Comparison of ENCODE assay signal across 20 cellular contexts in genomic region chr4:40280586-40280985, GRCh38. TPM values are rescaled to one million over a fixed set of nuclear protein-coding genes. Genes with fewer than 3 reads are reported as not detected.
DNase-seq lines count a peak whose midpoint lies in the region; ATAC-seq, FAIRE-seq and TF ChIP-seq lines count a peak whose summit lies in the region.
"Had no signal": no experiment of that assay in that cellular context is flagged by ENCODE, and none has a peak within 500 bp of the region (broad histone marks: within the 10 kb centered on the region; RNA-seq: fewer than 3 reads in every experiment).

No MANE protein-coding gene starts in this region.

- CTCF ChIA-PET in activated CD8-positive, alpha-beta memory T cell treated with anti-CD3 and anti-CD28 coated beads, Interleukin-2, amount 10 ng/mL, durations not matched to agents 7 days and 5 days (lab: Charles Lee) = interaction anchor here (0.5 to 1.6 kb wide), 3 partner anchors 15 to 27 kb away, joined by 3 to 5 read pairs (median 4); no protein-coding TSS in a partner anchor

- H3K36me3 Mint-ChIP-seq in activated CD8-positive, alpha-beta memory T cell treated with anti-CD3 and anti-CD28 coated beads, Interleukin-2, amount 10 ng/mL, durations not matched to agents 7 days and 5 days = peaks cover 15% of the 10 kb centered on the region
- peaks cover 12% of the 10 kb centered on the region for H3K36me3 Mint-ChIP-seq in activated naive CD8-positive, alpha-beta T cell
- H3K36me3 Mint-ChIP-seq: IgD-negative memory B cell had no signal

- no peak for FAIRE-seq in GM12891 (lab: Jason Lieb, UNC)
- FAIRE-seq: astrocyte had no signal

- DNase-seq in activated CD8-positive, alpha-beta memory T cell treated with anti-CD3 and anti-CD28 coated beads, Interleukin-2, amount 10 ng/mL, durations not matched to agents 7 days and 5 days = peak; percentile 56
- DNase-seq in activated CD8-positive, alpha-beta memory T cell treated with anti-CD3 and anti-CD28 coated beads for 24 hours = no peak
- DNase-seq in NB4 (ENCODE audit: low read depth) (peak; percentile 27), GM12891 (ENCODE audit: insufficient read length, low spot score) (no peak), H4 (ENCODE audit: low spot score) (no peak)
- peak; percentile 37 for DNase-seq in stimulated activated CD8-positive, alpha-beta memory T cell treated with anti-CD3 and anti-CD28 coated beads, Interleukin-4, amount 100 ng/mL, for 24 hours (ENCODE audit: low read depth)
- DNase-seq: foreskin keratinocyte, mucosa of descending colon, MV-4-11, NCI-H2081 treated with DMSO at 0.1 percent for 48 hours, NCI-H526, occipital lobe, Peyer's patch had no signal

- peak; percentile 8 for ATAC-seq in activated CD8-positive, alpha-beta memory T cell treated with anti-CD3 and anti-CD28 coated beads, Interleukin-2, amount 10 ng/mL, durations not matched to agents 7 days and 5 days
- ATAC-seq in GM21786 (IDR thresholded peaks at IDR 0.05; ENCODE audit: unreplicated experiment) = no peak
- ATAC-seq: foreskin keratinocyte, GM23338, mucosa of descending colon, sciatic nerve had no signal

- H3K9me3 Mint-ChIP-seq in activated CD8-positive, alpha-beta memory T cell treated with anti-CD3 and anti-CD28 coated beads, Interleukin-2, amount 10 ng/mL, durations not matched to agents 7 days and 5 days (ENCODE audit: low read depth) = no peaks in the 10 kb centered on the region
- peaks cover 5% of the 10 kb centered on the region for H3K9me3 Mint-ChIP-seq in activated naive CD8-positive, alpha-beta T cell (ENCODE audit: low read depth)
- H3K9me3 Mint-ChIP-seq: GM23338, IgD-negative memory B cell had no signal

- TF ChIP-seq POLR2A in NB4 (IDR thresholded peaks at IDR 0.05; ENCODE audit: extremely low read depth, insufficient read length) (no peak), GM12891 (IDR thresholded peaks at IDR 0.05; ENCODE audit: low read depth, low read length) (no peak)

- no peaks in the 10 kb centered on the region for H3K27me3 Mint-ChIP-seq in activated CD8-positive, alpha-beta memory T cell treated with anti-CD3 and anti-CD28 coated beads, Interleukin-2, amount 10 ng/mL, durations not matched to agents 7 days and 5 days
- H3K27me3 Mint-ChIP-seq in activated naive CD8-positive, alpha-beta T cell = no peaks in the 10 kb centered on the region

- peaks cover 50% of the 10 kb centered on the region for H3K4me1 Mint-ChIP-seq in activated CD8-positive, alpha-beta memory T cell treated with anti-CD3 and anti-CD28 coated beads, Interleukin-2, amount 10 ng/mL, durations not matched to agents 7 days and 5 days
- H3K4me1 Mint-ChIP-seq in activated naive CD8-positive, alpha-beta T cell (ENCODE audit: low read depth) = peaks cover 68% of the 10 kb centered on the region

- peak overlapping the region; percentile 67 for H3K27ac Mint-ChIP-seq in activated CD8-positive, alpha-beta memory T cell treated with anti-CD3 and anti-CD28 coated beads, Interleukin-2, amount 10 ng/mL, durations not matched to agents 7 days and 5 days
- H3K27ac Mint-ChIP-seq in activated naive CD8-positive, alpha-beta T cell = peak overlapping the region; percentile 97
- H3K27ac Mint-ChIP-seq: GM23338, IgD-negative memory B cell had no signal

- no peak overlapping the region for H3K4me3 Mint-ChIP-seq in activated CD8-positive, alpha-beta memory T cell treated with anti-CD3 and anti-CD28 coated beads, Interleukin-2, amount 10 ng/mL, durations not matched to agents 7 days and 5 days
- H3K4me3 Mint-ChIP-seq in activated naive CD8-positive, alpha-beta T cell = peak overlapping the region; percentile 56
- H3K4me3 Mint-ChIP-seq: GM23338, IgD-negative memory B cell had no signal

- no peak for TF ChIP-seq CTCF in NB4 (IDR thresholded peaks at IDR 0.05; ENCODE audit: low read depth, low read length)

- no peak overlapping the region for H3K4me3 ChIP-seq in NB4 (ENCODE audit: low read depth, low read length)
- H3K4me3 ChIP-seq: GM23338, mucosa of descending colon, Peyer's patch, vagina had no signal

TF ChIP-seq in GM12891, 5 proteins besides CTCF, POLR2A, EP300 and RAD21:
- no peak for TF ChIP-seq SPI1 (IDR thresholded peaks at IDR 0.05; ENCODE audit: low read depth, low read length)
- TF ChIP-seq POU2F2 (IDR thresholded peaks at IDR 0.05; ENCODE audit: low read depth, low read length) = no peak
- no peak for TF ChIP-seq TAF1 (IDR thresholded peaks at IDR 0.05; ENCODE audit: low read depth, low read length)
- no peak for TF ChIP-seq PAX5 (IDR thresholded peaks at IDR 0.05; ENCODE audit: insufficient read depth, low read length, severe bottlenecking)
- TF ChIP-seq POLR2AphosphoS5 (IDR thresholded peaks at IDR 0.05; ENCODE audit: low read depth, low read length) = no peak
TF ChIP-seq in GM12891: peak in this region for 0.

RNA-seq across cellular contexts. Expression of gene CHRNA9, which starts 54.5 kb away (rescaled TPM):
- total RNA-seq in activated CD8-positive, alpha-beta memory T cell treated with anti-CD3 and anti-CD28 coated beads, Interleukin-2, amount 10 ng/mL, durations not matched to agents 7 days and 5 days = under 1 TPM in 1 of 2 experiments, not detected in 1; 0.18 TPM
- 0.04 TPM for polyA plus RNA-seq in GM12891 (2012; ENCODE audit: low read depth, missing spikeins)
- 0.85 and 1.4 TPM in 2 replicates for total RNA-seq in H4 (2014; rRNA removed; shearing (Covaris generic))
- total RNA-seq: foreskin keratinocyte, mucosa of descending colon, Peyer's patch, sciatic nerve, vagina had no signal
- polyA plus RNA-seq: IgD-negative memory B cell had no signal

Comparison
In these comparisons a context has a peak if more than half of its experiments do, and no peak if none do; other contexts are left out.
1. DNase-seq: peak in activated CD8-positive, alpha-beta memory T cell treated with anti-CD3 and anti-CD28 coated beads, Interleukin-2, amount 10 ng/mL, durations not matched to agents 7 days and 5 days (single experiment), NB4 (single experiment) and stimulated activated CD8-positive, alpha-beta memory T cell treated with anti-CD3 and anti-CD28 coated beads, Interleukin-4, amount 100 ng/mL, for 24 hours (single experiment); none in activated CD8-positive, alpha-beta memory T cell treated with anti-CD3 and anti-CD28 coated beads for 24 hours (single experiment), GM12891 (single experiment) and H4 (single experiment).